ENCODE assay signal across 1 cellular context in the genomic region with DNA sequence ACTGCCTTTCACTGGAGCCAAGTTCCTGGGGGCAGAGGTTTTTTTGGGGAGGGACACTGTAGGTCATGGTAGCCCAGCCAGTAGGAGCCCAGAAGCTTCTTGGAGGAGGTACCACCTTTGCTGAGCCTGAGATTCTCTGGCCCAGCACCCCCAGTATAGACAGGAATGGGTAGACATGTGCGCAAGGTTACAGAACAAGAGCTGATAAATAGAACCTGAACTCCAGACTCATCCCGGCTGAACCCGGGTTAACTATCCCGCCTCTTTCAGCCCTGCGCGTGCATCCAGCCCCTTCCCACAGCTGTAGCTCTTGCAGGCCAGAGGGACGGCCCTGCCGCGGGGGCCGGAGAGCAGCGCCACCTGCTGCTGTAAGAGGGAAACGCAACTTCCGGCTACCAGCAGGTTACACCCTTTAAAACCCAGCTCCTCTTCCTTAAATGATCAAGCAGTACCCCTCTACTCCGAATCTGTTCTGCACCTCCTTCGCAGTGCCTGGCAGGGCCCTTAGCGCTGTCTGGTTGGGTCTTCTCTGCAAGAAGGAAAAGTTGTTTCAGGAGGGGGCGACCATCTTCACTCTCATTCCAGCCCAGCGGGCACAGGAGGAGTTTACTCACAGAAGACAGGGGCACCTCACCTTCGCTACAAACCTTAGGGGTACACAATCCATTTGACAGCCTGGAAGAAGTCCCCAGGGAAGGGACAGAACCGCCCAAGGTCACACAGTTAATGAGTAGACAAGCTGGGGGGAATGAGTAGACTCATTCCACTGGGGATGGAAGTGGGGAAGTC.
A peak's percentile ranks its signal among the peaks of the same experiment; 100 is the strongest.
TF ChIP-seq lines count a peak whose summit lies in the region.

No MANE protein-coding gene starts in this region.

TF ChIP-seq in HepG2, 621 proteins besides CTCF, POLR2A, EP300 and RAD21 (continues in another document):
- TF ChIP-seq MTF2 (CRISPR knock-in tag; IDR thresholded peaks at IDR 0.05; ENCODE audit: borderline replicate concordance) (no peak), ZNF782 (CRISPR knock-in tag; IDR thresholded peaks at IDR 0.05; ENCODE audit: borderline replicate concordance) (0 out of 2 replicates have a peak, but pooled peaks have one; percentile 51), NFIC (IDR thresholded peaks at IDR 0.05; ENCODE audit: low read length) (peak; percentile 29; the same call in 1 of the 2 replicates), JUND (CRISPR knock-in tag; IDR thresholded peaks at IDR 0.05) (peak; percentile 52; the same call in 1 of the 2 replicates), ZMYM3 (CRISPR knock-in tag; IDR thresholded peaks at IDR 0.05) (peak; percentile 96), HOXD1 (CRISPR knock-in tag; IDR thresholded peaks at IDR 0.05) (peak; percentile 71; the same call in 1 of the 2 replicates), NFATC3 (CRISPR knock-in tag; IDR thresholded peaks at IDR 0.05) (peak; percentile 39; the same call in 1 of the 2 replicates), PRPF4 (IDR thresholded peaks at IDR 0.05; ENCODE audit: low read depth, low read length, poor library complexity, severe bottlenecking) (no peak), SMARCE1 (IDR thresholded peaks at IDR 0.05; ENCODE audit: borderline replicate concordance) (no peak), ZNF83 (CRISPR knock-in tag; IDR thresholded peaks at IDR 0.05; ENCODE audit: borderline replicate concordance) (peak; percentile 22), MIXL1 (CRISPR knock-in tag; IDR thresholded peaks at IDR 0.05) (no peak), ZSCAN29 (CRISPR knock-in tag; conservative IDR thresholded peaks at IDR 0.05) (peak; percentile 87), TAF15 (IDR thresholded peaks at IDR 0.05; ENCODE audit: low read depth, low read length, poor library complexity, severe bottlenecking) (peak; percentile 90), STAT6 (CRISPR knock-in tag; IDR thresholded peaks at IDR 0.05; ENCODE audit: borderline replicate concordance) (peak; percentile 92), ZNF335 (CRISPR knock-in tag; IDR thresholded peaks at IDR 0.05) (no peak), FOXC1 (CRISPR knock-in tag; IDR thresholded peaks at IDR 0.05; ENCODE audit: borderline replicate concordance) (peak; percentile 26; the same call in 1 of the 2 replicates), ZNF333 (CRISPR knock-in tag; IDR thresholded peaks at IDR 0.05; ENCODE audit: borderline replicate concordance) (peak; percentile 87), MZF1 (CRISPR knock-in tag; IDR thresholded peaks at IDR 0.05; ENCODE audit: borderline replicate concordance) (no peak), THAP9 (CRISPR knock-in tag; IDR thresholded peaks at IDR 0.05; ENCODE audit: borderline replicate concordance) (peak; percentile 60; the same call in 1 of the 2 replicates), ZFYVE20 (CRISPR knock-in tag; IDR thresholded peaks at IDR 0.05; ENCODE audit: borderline replicate concordance, low read depth) (no peak), ZFP1 (CRISPR knock-in tag; IDR thresholded peaks at IDR 0.05) (peak; percentile 54; the same call in 1 of the 2 replicates), ZSCAN31 (CRISPR knock-in tag; IDR thresholded peaks at IDR 0.05; ENCODE audit: low read depth) (peak; percentile 85), ZKSCAN8 (CRISPR knock-in tag; IDR thresholded peaks at IDR 0.05; ENCODE audit: borderline replicate concordance) (peak; percentile 79; the same call in 1 of the 2 replicates), FOSL1 (CRISPR knock-in tag; IDR thresholded peaks at IDR 0.05; ENCODE audit: borderline replicate concordance) (no peak), ZNF232 (CRISPR knock-in tag; IDR thresholded peaks at IDR 0.05; ENCODE audit: borderline replicate concordance) (no peak; the same call in 1 of the 2 replicates), GLI4 (CRISPR knock-in tag; IDR thresholded peaks at IDR 0.05; ENCODE audit: borderline replicate concordance) (peak; percentile 91; the same call in 1 of the 2 replicates), CENPX (CRISPR knock-in tag; IDR thresholded peaks at IDR 0.05) (no peak), ZNF879 (CRISPR knock-in tag; IDR thresholded peaks at IDR 0.05) (0 out of 2 replicates have a peak, but pooled peaks have one; percentile 27), SRF (IDR thresholded peaks at IDR 0.05; ENCODE audit: low read depth, low read length) (0 out of 2 replicates have a peak, but pooled peaks have one; percentile 25), ARHGAP35 (CRISPR knock-in tag; IDR thresholded peaks at IDR 0.05; ENCODE audit: borderline replicate concordance) (peak; percentile 63; the same call in 1 of the 2 replicates), MXI1 (IDR thresholded peaks at IDR 0.05; ENCODE audit: borderline replicate concordance, low read depth, low read length) (peak; percentile 82; the same call in 1 of the 3 replicates), YEATS2 (CRISPR knock-in tag; IDR thresholded peaks at IDR 0.05; ENCODE audit: borderline replicate concordance) (peak; percentile 57; the same call in 1 of the 2 replicates), HNF4A (CRISPR knock-in tag; IDR thresholded peaks at IDR 0.05) (peak; percentile 87), DPF2 (CRISPR knock-in tag; IDR thresholded peaks at IDR 0.05; ENCODE audit: borderline replicate concordance, low read depth) (peak; percentile 50; the same call in 1 of the 2 replicates), SMAD1 (CRISPR knock-in tag; IDR thresholded peaks at IDR 0.05; ENCODE audit: borderline replicate concordance, low read depth) (peak; percentile 94; the same call in 1 of the 2 replicates), ZNF382 (CRISPR knock-in tag; IDR thresholded peaks at IDR 0.05; ENCODE audit: borderline replicate concordance) (no peak), HDAC1 (CRISPR knock-in tag; IDR thresholded peaks at IDR 0.05) (peak; percentile 93), CREB1 (IDR thresholded peaks at IDR 0.05) (no peak), CREB1 (CRISPR knock-in tag; IDR thresholded peaks at IDR 0.05) (no peak), KDM3A (CRISPR knock-in tag; IDR thresholded peaks at IDR 0.05; ENCODE audit: low read depth) (peak; percentile 83; the same call in 1 of the 2 replicates), THRA (CRISPR knock-in tag; IDR thresholded peaks at IDR 0.05; ENCODE audit: borderline replicate concordance) (peak; percentile 77; the same call in 1 of the 2 replicates), U2AF2 (IDR thresholded peaks at IDR 0.05; ENCODE audit: low read depth, low read length) (no peak), LBX2 (CRISPR knock-in tag; IDR thresholded peaks at IDR 0.05; ENCODE audit: borderline replicate concordance) (peak; percentile 70; the same call in 1 of the 2 replicates), ZNF431 (CRISPR knock-in tag; IDR thresholded peaks at IDR 0.05; ENCODE audit: borderline replicate concordance, low read depth) (peak; percentile 77; the same call in 1 of the 2 replicates), ATF7-NPFF (CRISPR knock-in tag; IDR thresholded peaks at IDR 0.05; ENCODE audit: low read depth) (peak; percentile 60; the same call in 1 of the 2 replicates), ZNF205 (CRISPR knock-in tag; IDR thresholded peaks at IDR 0.05) (peak; percentile 83; the same call in 1 of the 2 replicates), UBTF (CRISPR knock-in tag; IDR thresholded peaks at IDR 0.05) (peak; percentile 94), PHF21A (CRISPR knock-in tag; IDR thresholded peaks at IDR 0.05) (peak; percentile 95), DNMT1 (CRISPR knock-in tag; IDR thresholded peaks at IDR 0.05) (peak; percentile 62), TARDBP (CRISPR knock-in tag; IDR thresholded peaks at IDR 0.05) (peak; percentile 79), TEAD2 (CRISPR knock-in tag; IDR thresholded peaks at IDR 0.05) (peak; percentile 10; the same call in 1 of the 2 replicates), DR1 (CRISPR knock-in tag; IDR thresholded peaks at IDR 0.05) (peak; percentile 81), PHF20 (CRISPR knock-in tag; IDR thresholded peaks at IDR 0.05) (peak; percentile 45; the same call in 1 of the 2 replicates), NKX3-1 (CRISPR knock-in tag; IDR thresholded peaks at IDR 0.05) (peak; percentile 4; the same call in 1 of the 2 replicates)
- TF ChIP-seq, protein P1, sequence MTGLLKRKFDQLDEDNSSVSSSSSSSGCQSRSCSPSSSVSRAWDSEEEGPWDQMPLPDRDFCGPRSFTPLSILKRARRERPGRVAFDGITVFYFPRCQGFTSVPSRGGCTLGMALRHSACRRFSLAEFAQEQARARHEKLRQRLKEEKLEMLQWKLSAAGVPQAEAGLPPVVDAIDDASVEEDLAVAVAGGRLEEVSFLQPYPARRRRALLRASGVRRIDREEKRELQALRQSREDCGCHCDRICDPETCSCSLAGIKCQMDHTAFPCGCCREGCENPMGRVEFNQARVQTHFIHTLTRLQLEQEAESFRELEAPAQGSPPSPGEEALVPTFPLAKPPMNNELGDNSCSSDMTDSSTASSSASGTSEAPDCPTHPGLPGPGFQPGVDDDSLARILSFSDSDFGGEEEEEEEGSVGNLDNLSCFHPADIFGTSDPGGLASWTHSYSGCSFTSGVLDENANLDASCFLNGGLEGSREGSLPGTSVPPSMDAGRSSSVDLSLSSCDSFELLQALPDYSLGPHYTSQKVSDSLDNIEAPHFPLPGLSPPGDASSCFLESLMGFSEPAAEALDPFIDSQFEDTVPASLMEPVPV (CRISPR knock-in tag; IDR thresholded peaks at IDR 0.05), result no peak
- TF ChIP-seq, protein P2, sequence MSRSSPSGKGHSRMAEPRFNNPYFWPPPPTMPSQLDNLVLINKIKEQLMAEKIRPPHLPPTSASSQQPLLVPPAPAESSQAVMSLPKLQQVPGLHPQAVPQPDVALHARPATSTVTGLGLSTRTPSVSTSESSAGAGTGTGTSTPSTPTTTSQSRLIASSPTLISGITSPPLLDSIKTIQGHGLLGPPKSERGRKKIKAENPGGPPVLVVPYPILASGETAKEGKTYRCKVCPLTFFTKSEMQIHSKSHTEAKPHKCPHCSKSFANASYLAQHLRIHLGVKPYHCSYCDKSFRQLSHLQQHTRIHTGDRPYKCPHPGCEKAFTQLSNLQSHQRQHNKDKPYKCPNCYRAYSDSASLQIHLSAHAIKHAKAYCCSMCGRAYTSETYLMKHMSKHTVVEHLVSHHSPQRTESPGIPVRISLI (CRISPR knock-in tag; IDR thresholded peaks at IDR 0.05; ENCODE audit: borderline replicate concordance), result peak; percentile 63
